In genomic region chr20:58209652-58210397, GRCh38 we compare ENCODE assay signal across 8 cellular contexts. TPM values are rescaled to one million over a fixed set of nuclear protein-coding genes. Genes with fewer than 3 reads are reported as not detected.
DNase-seq lines count a peak whose midpoint lies in the region; ATAC-seq lines count a peak whose summit lies in the region.

No MANE protein-coding gene starts in this region.

- H3K36me3 Mint-ChIP-seq in activated CD8-positive, alpha-beta T cell treated with anti-CD3 and anti-CD28 coated beads, Interleukin-2, amount 10 ng/mL, durations not matched to agents 7 days and 5 days (ENCODE audit: low read depth) = no peaks in the 10 kb centered on the region

- no peaks in the 10 kb centered on the region for H3K9me3 Mint-ChIP-seq in activated CD8-positive, alpha-beta T cell treated with anti-CD3 and anti-CD28 coated beads, Interleukin-2, amount 10 ng/mL, durations not matched to agents 7 days and 5 days (ENCODE audit: insufficient read depth)

- H3K4me2 ChIP-seq in mesendoderm (ENCODE audit: low read length) = no peak overlapping the region

- H3K27me3 ChIP-seq in mesendoderm (ENCODE audit: insufficient read depth, low read length, poor library complexity) = no peaks in the 10 kb centered on the region

- peak; percentile 62 for ATAC-seq in HG03135 (IDR thresholded peaks at IDR 0.05; ENCODE audit: unreplicated experiment)
- ATAC-seq in activated CD8-positive, alpha-beta T cell treated with anti-CD3 and anti-CD28 coated beads, Interleukin-2, amount 10 ng/mL, durations not matched to agents 7 days and 5 days = peak; percentile 98

- H3K18ac ChIP-seq in mesendoderm (ENCODE audit: low read length) = no peak overlapping the region

- no peak overlapping the region for H2BK120ac ChIP-seq in mesendoderm (ENCODE audit: low read depth, low read length)

- no peak overlapping the region for H3K27ac ChIP-seq in mesendoderm (ENCODE audit: low read depth, low read length)

- no peaks in the 10 kb centered on the region for H3K36me3 ChIP-seq in mesendoderm (ENCODE audit: control insufficient read depth, insufficient read depth, low read length)

- no peak overlapping the region for H2BK5ac ChIP-seq in mesendoderm (ENCODE audit: low read length)

- no peak overlapping the region for H3K4me3 Mint-ChIP-seq in activated CD8-positive, alpha-beta T cell treated with anti-CD3 and anti-CD28 coated beads, Interleukin-2, amount 10 ng/mL, durations not matched to agents 7 days and 5 days

- no peak overlapping the region for H2AK5ac ChIP-seq in mesendoderm (ENCODE audit: low read length)

- POLR2A ChIA-PET in activated CD8-positive, alpha-beta T cell treated with anti-CD3 and anti-CD28 coated beads, Interleukin-2, amount 10 ng/mL, durations not matched to agents 7 days and 5 days (lab: Charles Lee) = no interaction called here

- DNase-seq in NCI-H2196 (lab: John Stamatoyannopoulos, UW; ENCODE audit: unreplicated experiment) = peak; percentile 86
- no peak for DNase-seq in NCI-H2196 treated with DMSO at 0.1 percent for 48 hours (lab: John Stamatoyannopoulos, UW; ENCODE audit: unreplicated experiment)
- peak; percentile 58 for DNase-seq in NCI-H748 (lab: John Stamatoyannopoulos, UW; ENCODE audit: unreplicated experiment)
- peak; percentile 87 for DNase-seq in activated CD8-positive, alpha-beta T cell treated with anti-CD3 and anti-CD28 coated beads, Interleukin-2, amount 10 ng/mL, durations not matched to agents 7 days and 5 days
- peak; percentile 88 for DNase-seq in effector CD4-positive, alpha-beta T cell
- peak; percentile 69 for DNase-seq in mesendoderm
- peak; percentile 71 to 76 for DNase-seq in stimulated activated CD8-positive, alpha-beta memory T cell treated with anti-CD3 and anti-CD28 coated beads, Interleukin-15, amount 100 ng/mL, for 48 hours (ENCODE audit: low read depth in 2 of 2)

- no peak overlapping the region for H4K5ac ChIP-seq in mesendoderm (ENCODE audit: low read length)

- no peak overlapping the region for H3K4me3 ChIP-seq in mesendoderm (ENCODE audit: low read length)

- H3K23ac ChIP-seq in mesendoderm (ENCODE audit: low read length) = no peak overlapping the region

- H3K27me3 Mint-ChIP-seq in activated CD8-positive, alpha-beta T cell treated with anti-CD3 and anti-CD28 coated beads, Interleukin-2, amount 10 ng/mL, durations not matched to agents 7 days and 5 days (ENCODE audit: low read depth) = peaks cover 10% of the 10 kb centered on the region

- H3K9ac ChIP-seq in mesendoderm (ENCODE audit: low read length) = peak overlapping the region; percentile 30

- H3K4me1 ChIP-seq in mesendoderm (ENCODE audit: control insufficient read depth, low read depth, low read length) = no peaks in the 10 kb centered on the region

- no peaks in the 10 kb centered on the region for H3K4me1 Mint-ChIP-seq in activated CD8-positive, alpha-beta T cell treated with anti-CD3 and anti-CD28 coated beads, Interleukin-2, amount 10 ng/mL, durations not matched to agents 7 days and 5 days (ENCODE audit: low read depth)

- H2BK15ac ChIP-seq in mesendoderm (replicated peaks; ENCODE audit: low read depth) = no peak overlapping the region

- no peak overlapping the region for H3K27ac Mint-ChIP-seq in activated CD8-positive, alpha-beta T cell treated with anti-CD3 and anti-CD28 coated beads, Interleukin-2, amount 10 ng/mL, durations not matched to agents 7 days and 5 days

- CTCF ChIA-PET in activated CD8-positive, alpha-beta T cell treated with anti-CD3 and anti-CD28 coated beads, Interleukin-2, amount 10 ng/mL, durations not matched to agents 7 days and 5 days (lab: Charles Lee) = interaction anchor here (0.6 to 2.7 kb wide), 12 partner anchors 10 to 902 kb away, joined by 3 to 13 read pairs (median 4); no protein-coding TSS in a partner anchor

- no peak overlapping the region for H3K56ac ChIP-seq in mesendoderm (ENCODE audit: low read length)

- no peak overlapping the region for H3K4ac ChIP-seq in mesendoderm (ENCODE audit: low read depth, low read length)

- no peaks in the 10 kb centered on the region for H3K79me2 ChIP-seq in mesendoderm (ENCODE audit: control insufficient read depth, insufficient read depth, low read length)

- H4K8ac ChIP-seq in mesendoderm (ENCODE audit: low read depth, low read length) = no peak overlapping the region

- WGBS in mesendoderm (ENCODE audit: extremely low coverage, insufficient coverage, low lambda C conversion rate) = no CpG with 5 or more reads among the region's 46 CpGs

- H3K79me1 ChIP-seq in mesendoderm (ENCODE audit: low read length) = no peaks in the 10 kb centered on the region

RNA-seq across cellular contexts. Expression of gene ANKRD60, which starts 18.6 kb away (rescaled TPM):
- total RNA-seq in activated CD8-positive, alpha-beta T cell treated with anti-CD3 and anti-CD28 coated beads, Interleukin-2, amount 10 ng/mL, durations not matched to agents 7 days and 5 days = not detected
- polyA plus RNA-seq in mesendoderm (2013, experiment 1 of 2) = not detected
- polyA plus RNA-seq in mesendoderm (2013, experiment 2 of 2) = not detected
